21 cellular contexts compared by ENCODE assay signal in genomic region chr9:72628191-72628590, GRCh38.
DNase-seq lines count a peak whose midpoint lies in the region; FAIRE-seq and TF ChIP-seq lines count a peak whose summit lies in the region.
"Had no signal": no experiment of that assay in that cellular context is flagged by ENCODE, and none has a peak within 500 bp of the region (broad histone marks: within the 10 kb centered on the region; RNA-seq: fewer than 3 reads in every experiment).

No MANE protein-coding gene starts in this region.

- CTCF ChIA-PET in BJ (lab: Yijun Ruan, JAX): interaction anchor here (0.6 to 1.6 kb wide), 4 partner anchors 36 to 589 kb away, joined by 3 to 4 read pairs (median 3); no protein-coding TSS in a partner anchor
- CTCF ChIA-PET in H1 (lab: Charles Lee; ENCODE audit: partially characterized antibody): interaction anchor here (1.7 kb wide), 1 partner anchor 194 kb away, joined by 4 read pairs; no protein-coding TSS in a partner anchor
- CTCF ChIA-PET in GM10248 (lab: Yijun Ruan, JAX): no interaction called here

- H3K4me2 ChIP-seq in KMS-11 (peak overlapping the region; percentile 55), H1 (ENCODE audit: insufficient read depth in 1 of 2, low read depth in 2 of 2, low read length in 2 of 2) (no peak overlapping the region), neural progenitor cell (peak overlapping the region; percentile 66)
- H3K4me2 ChIP-seq: A549 had no signal

- H2BK12ac ChIP-seq in H1 (ENCODE audit: low read depth, low read length): peak overlapping the region; percentile 23; the same call in 1 of the 2 replicates

- H3K14ac ChIP-seq in H1 (ENCODE audit: insufficient read length): no peak overlapping the region

- peaks cover 38% of the 10 kb centered on the region for H3K4me1 Mint-ChIP-seq in neural progenitor cell
- no peaks in the 10 kb centered on the region for H3K4me1 Mint-ChIP-seq in activated CD4-positive, alpha-beta T cell treated with anti-CD3 and anti-CD28 coated beads, Interleukin-2, amount 10 ng/mL, durations not matched to agents 24 days and 14 days

- no peaks in the 10 kb centered on the region for H3K79me1 ChIP-seq in H1 (ENCODE audit: low read depth, low read length)

- H3K27ac ChIP-seq in KMS-11 (peak overlapping the region; percentile 20; the same call in 1 of the 2 replicates), H1 (ENCODE audit: low read depth, low read length) (no peak overlapping the region), neural progenitor cell (peak overlapping the region; percentile 40), prostate gland (no peak overlapping the region)
- H3K27ac ChIP-seq: A549, SK-N-MC had no signal

- H4K20me1 ChIP-seq in KMS-11 (ENCODE audit: insufficient read depth) (no peaks in the 10 kb centered on the region), H1 (replicated peaks in 1 of 2; ENCODE audit: control insufficient read depth in 1 of 2, insufficient read depth in 2 of 2, low read length in 2 of 2) (no peaks in the 10 kb centered on the region), neural progenitor cell (ENCODE audit: low read depth) (no peaks in the 10 kb centered on the region)

- H3K18ac ChIP-seq in H1 (ENCODE audit: extremely low read depth, low read length): 0 out of 2 replicates have a peak overlapping the region, but pooled peaks have one; percentile 9

- H2AFZ ChIP-seq in KMS-11 (ENCODE audit: low read depth) (peak overlapping the region; percentile 29; the same call in 1 of the 2 replicates), H1 (ENCODE audit: low read length) (no peak overlapping the region), neural progenitor cell (replicated peaks) (peak overlapping the region; percentile 57)

- POLR2A ChIA-PET in BJ (lab: Charles Lee): interaction anchor here (0.6 to 0.7 kb wide), 2 partner anchors 237 to 273 kb away, joined by 5 read pairs; no protein-coding TSS in a partner anchor
- POLR2A ChIA-PET in H1 (lab: Charles Lee; ENCODE audit: partially characterized antibody): no interaction called here
- POLR2A ChIA-PET in GM10248 (lab: Yijun Ruan, JAX): no interaction called here

- H3K9me3 Mint-ChIP-seq in neural progenitor cell: peaks cover 32% of the 10 kb centered on the region
- peaks cover 7% of the 10 kb centered on the region for H3K9me3 Mint-ChIP-seq in activated CD4-positive, alpha-beta T cell treated with anti-CD3 and anti-CD28 coated beads, Interleukin-2, amount 10 ng/mL, durations not matched to agents 24 days and 14 days

- H3K4ac ChIP-seq in H1 (replicated peaks; ENCODE audit: insufficient read length, low read depth, low read length): no peak overlapping the region

- H3K56ac ChIP-seq in H1 (replicated peaks; ENCODE audit: insufficient read length, low read depth, low read length): no peak overlapping the region

- H4K91ac ChIP-seq in H1 (replicated peaks; ENCODE audit: insufficient read length, low read length): peak overlapping the region; percentile 54

- TF ChIP-seq RAD21 in H1 (IDR thresholded peaks at IDR 0.05 in 1 of 2, conservative IDR thresholded peaks at IDR 0.05 in 1 of 2; ENCODE audit: low read depth in 2 of 2, low read length in 2 of 2): no peak

- H2BK20ac ChIP-seq in H1 (ENCODE audit: low read length): peak overlapping the region; percentile 64; the same call in 1 of the 2 replicates

- H4K5ac ChIP-seq in H1 (ENCODE audit: insufficient read length, low read depth, low read length): no peak overlapping the region

- no peak overlapping the region for H4K8ac ChIP-seq in H1 (ENCODE audit: extremely low read depth, insufficient read depth, low read length)

- TF ChIP-seq EP300 in H1 (IDR thresholded peaks at IDR 0.05; ENCODE audit: borderline replicate concordance in 1 of 2, low read depth in 2 of 2, low read length in 2 of 2): no peak

- no peaks in the 10 kb centered on the region for H3K27me3 ChIP-seq in BJ (ENCODE audit: control insufficient read depth, insufficient read depth, low read length)
- no peaks in the 10 kb centered on the region for H3K27me3 ChIP-seq in KMS-11 (ENCODE audit: insufficient read depth, low read depth)
- H3K27me3 ChIP-seq in H1 (replicated peaks in 1 of 4; ENCODE audit: control insufficient read depth in 3 of 4, extremely low read depth in 1 of 4, insufficient read depth in 3 of 4, low read length in 3 of 4): no peaks in the 10 kb centered on the region
- H3K27me3 ChIP-seq in neural progenitor cell: no peaks in the 10 kb centered on the region
- no peaks in the 10 kb centered on the region for H3K27me3 ChIP-seq in prostate gland (replicated peaks; ENCODE audit: insufficient read depth)

- no peak overlapping the region for H3K9ac ChIP-seq in KMS-11
- no peak overlapping the region for H3K9ac ChIP-seq in H1 (replicated peaks in 1 of 4; ENCODE audit: extremely low read depth in 1 of 4, low read depth in 3 of 4, low read length in 3 of 4)
- H3K9ac ChIP-seq in neural progenitor cell: no peak overlapping the region

- H3K36me3 ChIP-seq in BJ (ENCODE audit: control insufficient read depth, insufficient read depth, low read length): no peaks in the 10 kb centered on the region
- H3K36me3 ChIP-seq in KMS-11 (ENCODE audit: insufficient read depth): no peaks in the 10 kb centered on the region
- no peaks in the 10 kb centered on the region; a peak in 1 of 8 replicates for H3K36me3 ChIP-seq in H1 (ENCODE audit: control insufficient read depth in 2 of 4, insufficient read depth in 4 of 4, low read length in 3 of 4)
- H3K36me3 ChIP-seq in neural progenitor cell: no peaks in the 10 kb centered on the region
- H3K36me3 ChIP-seq in prostate gland: no peaks in the 10 kb centered on the region

- no peaks in the 10 kb centered on the region for H3K23me2 ChIP-seq in H1 (ENCODE audit: low read depth, low read length)

- H3K36me3 Mint-ChIP-seq in neural progenitor cell: peaks cover 11% of the 10 kb centered on the region
- H3K36me3 Mint-ChIP-seq in activated CD4-positive, alpha-beta T cell treated with anti-CD3 and anti-CD28 coated beads, Interleukin-2, amount 10 ng/mL, durations not matched to agents 24 days and 14 days (ENCODE audit: low read depth): no peaks in the 10 kb centered on the region

- H3K27ac Mint-ChIP-seq in neural progenitor cell: peak overlapping the region; percentile 99
- no peak overlapping the region for H3K27ac Mint-ChIP-seq in activated CD4-positive, alpha-beta T cell treated with anti-CD3 and anti-CD28 coated beads, Interleukin-2, amount 10 ng/mL, durations not matched to agents 24 days and 14 days

- no peak overlapping the region for H2AK5ac ChIP-seq in H1 (ENCODE audit: low read depth, low read length)

- H3K4me1 ChIP-seq in KMS-11 (ENCODE audit: low read depth, poor library complexity, severe bottlenecking) (peaks cover 36% of the 10 kb centered on the region), H1 (replicated peaks in 1 of 4; ENCODE audit: control insufficient read depth in 3 of 4, insufficient read depth in 4 of 4, low read length in 3 of 4) (peaks cover 0 to 5% (median 4%) of the 10 kb centered on the region in 4 experiments; a peak in 2 of 7 replicates), neural progenitor cell (peaks cover 18% of the 10 kb centered on the region), prostate gland (replicated peaks) (no peaks in the 10 kb centered on the region)
- H3K4me1 ChIP-seq: A549 had no signal

- WGBS in H1 (ENCODE audit: extremely low coverage in 1 of 2, insufficient coverage in 1 of 2, insufficient read length in 1 of 2, insufficient replicate concordance in 2 of 2, low coverage in 1 of 2, low lambda C conversion rate in 2 of 2, missing lambda C conversion rate in 1 of 2), 2 experiments: 80% methylated on average over 5 of the region's 5 CpGs; no CpG with 5 or more reads in 1 of the 2 experiments
- 63% methylated on average over 5 of the region's 5 CpGs for WGBS in prostate gland

- TF ChIP-seq CTCF in BJ (IDR thresholded peaks at IDR 0.05; ENCODE audit: insufficient read depth, low read depth, low read length) (no peak), KMS-11 (conservative IDR thresholded peaks at IDR 0.05; ENCODE audit: low read depth, low read length) (no peak), H1 (IDR thresholded peaks at IDR 0.05; ENCODE audit: control extremely low read depth in 1 of 3, insufficient read depth in 1 of 3, low read depth in 1 of 3, low read length in 3 of 3) (no peak), neural progenitor cell (IDR thresholded peaks at IDR 0.05) (no peak), GM10248 (IDR thresholded peaks at IDR 0.05; ENCODE audit: control extremely low read depth, extremely low read depth, low read depth, missing control alignments) (no peak), prostate gland (IDR thresholded peaks at IDR 0.05) (no peak)

- H3K4me3 ChIP-seq in BJ (ENCODE audit: low read depth, low read length): no peak overlapping the region
- H3K4me3 ChIP-seq in KMS-11 (IDR thresholded peaks at IDR 0.05; ENCODE audit: insufficient read depth, low read depth, low read length): no peak overlapping the region
- H3K4me3 ChIP-seq in H1 (ENCODE audit: extremely low read depth in 1 of 4, insufficient read depth in 2 of 4, low read depth in 3 of 4, low read length in 4 of 4): no peak overlapping the region
- H3K4me3 ChIP-seq in neural progenitor cell: no peak overlapping the region
- H3K4me3 ChIP-seq in prostate gland: no peak overlapping the region
- H3K4me3 ChIP-seq: A549, K562, SK-N-MC had no signal

- H2BK120ac ChIP-seq in H1 (replicated peaks; ENCODE audit: low read depth, low read length): peak overlapping the region; percentile 61

- no peak overlapping the region for H3K23ac ChIP-seq in H1 (ENCODE audit: insufficient read length)

- no peak overlapping the region for H2BK5ac ChIP-seq in H1 (ENCODE audit: low read depth, low read length)

- DNase-seq in BJ (ENCODE audit: low read depth) (peak; percentile 49), H1 (ENCODE audit: low read depth in 1 of 2, low spot score in 2 of 2) (no peak), neural progenitor cell (ENCODE audit: low spot score) (no peak), GM10248 (ENCODE audit: extremely low spot score) (no peak), prostate gland (ENCODE audit: low spot score) (no peak)
- DNase-seq in activated effector memory CD4-positive, alpha-beta T cell treated with Interleukin-2 at 50 U/mL for 16 hours: no peak
- no peak for DNase-seq in activated CD4-positive, alpha-beta T cell treated with anti-CD3 and anti-CD28 coated beads, Interleukin-2, amount 10 ng/mL, durations not matched to agents 24 days and 14 days
- DNase-seq: COR-L47, DMS 273 treated with DMSO at 0.1 percent for 48 hours, GF-D8, MV-4-11, NCI-H1417, NCI-H187, NCI-H2107, NCI-H510A treated with DMSO at 0.1 percent for 48 hours, NCI-H774, SHP77 had no signal

- H2BK15ac ChIP-seq in H1 (ENCODE audit: low read length): no peak overlapping the region

- peaks cover under 1 to 1% of the 10 kb centered on the region in 2 experiments; a peak in 2 of 4 replicates for H3K9me3 ChIP-seq in H1 (ENCODE audit: insufficient read depth in 2 of 2, low read depth in 1 of 2, low read length in 1 of 2)
- H3K9me3 ChIP-seq in neural progenitor cell (ENCODE audit: low read depth): no peaks in the 10 kb centered on the region
- H3K9me3 ChIP-seq in prostate gland: no peaks in the 10 kb centered on the region

- peaks cover 16% of the 10 kb centered on the region for H3F3A ChIP-seq in neural progenitor cell (ENCODE audit: low read depth)

- intact Hi-C loops in activated CD4-positive, alpha-beta T cell treated with anti-CD3 and anti-CD28 coated beads, Interleukin-2, amount 10 ng/mL, durations not matched to agents 24 days and 14 days (cut with micrococcal nuclease): no loop called here
- intact Hi-C loops in prostate gland (cut with DNase I): no loop called here

- TF ChIP-seq POLR2A in H1 (IDR thresholded peaks at IDR 0.05; ENCODE audit: control extremely low read depth in 1 of 2, low read depth in 2 of 2, low read length in 2 of 2) (no peak), prostate gland (IDR thresholded peaks at IDR 0.05) (no peak)

- FAIRE-seq in H1 (lab: Jason Lieb, UNC): no peak
- FAIRE-seq: A549, K562 had no signal

- H3K27me3 Mint-ChIP-seq in neural progenitor cell (ENCODE audit: insufficient read depth, low read depth): peaks cover 3% of the 10 kb centered on the region
- peaks cover 12% of the 10 kb centered on the region for H3K27me3 Mint-ChIP-seq in activated CD4-positive, alpha-beta T cell treated with anti-CD3 and anti-CD28 coated beads, Interleukin-2, amount 10 ng/mL, durations not matched to agents 24 days and 14 days

- H3K4me3 Mint-ChIP-seq in neural progenitor cell: no peak overlapping the region
- H3K4me3 Mint-ChIP-seq in activated CD4-positive, alpha-beta T cell treated with anti-CD3 and anti-CD28 coated beads, Interleukin-2, amount 10 ng/mL, durations not matched to agents 24 days and 14 days: no peak overlapping the region

- H3K79me2 ChIP-seq in KMS-11 (ENCODE audit: insufficient read depth, low read depth) (no peaks in the 10 kb centered on the region), H1 (ENCODE audit: control insufficient read depth in 1 of 2, insufficient read depth in 2 of 2, low read length in 2 of 2) (no peaks in the 10 kb centered on the region), neural progenitor cell (ENCODE audit: low read depth) (no peaks in the 10 kb centered on the region)

Comparison
In these comparisons a context has a peak if more than half of its experiments do, and no peak if none do; other contexts are left out.
1. H3K27ac ChIP-seq: peak in KMS-11 (single experiment) and neural progenitor cell (single experiment); none in H1 (single experiment) and prostate gland (0 of 2).
2. H3K4me2 ChIP-seq: peak in KMS-11 (single experiment) and neural progenitor cell (single experiment); none in H1 (0 of 2).